11 cellular contexts compared by ENCODE assay signal in the genomic region with DNA sequence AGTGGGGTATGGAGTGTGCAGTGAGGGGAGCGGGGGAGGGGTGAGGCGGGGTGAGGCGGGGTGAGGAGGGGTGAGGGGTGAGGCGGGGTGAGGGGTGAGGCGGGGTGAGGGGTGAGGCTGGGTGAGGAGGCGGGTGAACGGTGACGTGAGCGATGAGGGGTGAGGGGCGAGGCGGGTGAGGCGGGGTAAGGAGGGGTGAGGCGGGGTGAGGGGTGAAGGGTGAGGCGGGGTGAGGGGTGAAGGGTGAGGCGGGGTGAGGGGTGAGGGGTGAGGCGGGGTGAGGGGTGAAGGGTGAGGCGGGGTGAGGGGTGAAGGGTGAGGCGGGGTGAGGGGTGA. TPM values are rescaled to one million over a fixed set of nuclear protein-coding genes. Genes with fewer than 3 reads are reported as not detected.
"Had no signal": no experiment of that assay in that cellular context is flagged by ENCODE, and none has a peak within 500 bp of the region (broad histone marks: within the 10 kb centered on the region; RNA-seq: fewer than 3 reads in every experiment).

No MANE protein-coding gene starts in this region.

RNA-seq across cellular contexts. Expression of a gene that starts 0.7 kb away (rescaled TPM):
- total RNA-seq: dermis blood vessel endothelial cell; heart left ventricle; lung microvascular endothelial cell; mesenteric fat pad; mucosa of descending colon; naive thymus-derived CD8-positive, alpha-beta T cell; omental fat pad; renal cortical epithelial cell; tibial nerve; urinary bladder had no signal

RNA-seq across cellular contexts. Expression of a gene that starts 16.3 kb away (rescaled TPM):
- total RNA-seq: dermis blood vessel endothelial cell, lung microvascular endothelial cell, subcutaneous adipose tissue had no signal
